17 cellular contexts compared by ENCODE assay signal in genomic region chr10:14535497-14536199, GRCh38.
A peak's percentile ranks its signal among the peaks of the same experiment; 100 is the strongest.
DNase-seq lines count a peak whose midpoint lies in the region; ATAC-seq and TF ChIP-seq lines count a peak whose summit lies in the region.
"Had no signal": no experiment of that assay in that cellular context is flagged by ENCODE, and none has a peak within 500 bp of the region (broad histone marks: within the 10 kb centered on the region; RNA-seq: fewer than 3 reads in every experiment).

No MANE protein-coding gene starts in this region.

- no peaks in the 10 kb centered on the region for H3K9me3 Mint-ChIP-seq in activated T-cell treated with anti-CD3 and anti-CD28 coated beads, Interleukin-2, amount 50 U/mL, for 4 hours
- H3K9me3 Mint-ChIP-seq in activated CD4-positive, alpha-beta memory T cell treated with anti-CD3 and anti-CD28 coated beads, Interleukin-2, amount 10 ng/mL, durations not matched to agents 7 days and 5 days = no peaks in the 10 kb centered on the region
- no peaks in the 10 kb centered on the region for H3K9me3 Mint-ChIP-seq in stimulated activated effector memory CD8-positive, alpha-beta T cell treated with anti-CD3 and anti-CD28 coated beads, Interleukin-12 subunit alpha, Interleukin-12 subunit beta, amount 100 ng/mL, for 72 hours
- H3K9me3 Mint-ChIP-seq in WTC11 = no peaks in the 10 kb centered on the region

- peaks cover 51% of the 10 kb centered on the region for H3K36me3 Mint-ChIP-seq in activated T-cell treated with anti-CD3 and anti-CD28 coated beads, Interleukin-2, amount 50 U/mL, for 4 hours (ENCODE audit: insufficient read depth)
- H3K36me3 Mint-ChIP-seq in activated CD4-positive, alpha-beta memory T cell treated with anti-CD3 and anti-CD28 coated beads, Interleukin-2, amount 10 ng/mL, durations not matched to agents 7 days and 5 days (ENCODE audit: low read depth) = peaks cover 79% of the 10 kb centered on the region
- peaks cover 86% of the 10 kb centered on the region for H3K36me3 Mint-ChIP-seq in stimulated activated effector memory CD8-positive, alpha-beta T cell treated with anti-CD3 and anti-CD28 coated beads, Interleukin-12 subunit alpha, Interleukin-12 subunit beta, amount 100 ng/mL, for 72 hours
- no peaks in the 10 kb centered on the region for H3K36me3 Mint-ChIP-seq in WTC11

- peaks cover 85% of the 10 kb centered on the region for H3K4me1 Mint-ChIP-seq in activated T-cell treated with anti-CD3 and anti-CD28 coated beads, Interleukin-2, amount 50 U/mL, for 4 hours (ENCODE audit: low read depth)
- H3K4me1 Mint-ChIP-seq in activated CD4-positive, alpha-beta memory T cell treated with anti-CD3 and anti-CD28 coated beads, Interleukin-2, amount 10 ng/mL, durations not matched to agents 7 days and 5 days = peaks cover 78% of the 10 kb centered on the region
- H3K4me1 Mint-ChIP-seq in stimulated activated effector memory CD8-positive, alpha-beta T cell treated with anti-CD3 and anti-CD28 coated beads, Interleukin-12 subunit alpha, Interleukin-12 subunit beta, amount 100 ng/mL, for 72 hours = peaks cover 65% of the 10 kb centered on the region
- H3K4me1 Mint-ChIP-seq in WTC11 = peaks cover 7% of the 10 kb centered on the region

- CTCF ChIA-PET in activated CD4-positive, alpha-beta memory T cell treated with anti-CD3 and anti-CD28 coated beads, Interleukin-2, amount 10 ng/mL, durations not matched to agents 7 days and 5 days (lab: Charles Lee) = interaction anchor here (0.5 to 2.0 kb wide), 4 partner anchors 8 to 56 kb away, joined by 3 to 7 read pairs (median 6); no protein-coding TSS in a partner anchor
- CTCF ChIA-PET in WTC11 (lab: Charles Lee) = interaction anchor here (1.8 to 4.6 kb wide), 3 partner anchors 12 to 303 kb away, joined by 4 to 26 read pairs (median 20); partner anchors contain the start of genes CDNF, HSPA14 and MSANTD7

- TF ChIP-seq CTCF in WTC11 (IDR thresholded peaks at IDR 0.05) (no peak), WERI-Rb-1 (IDR thresholded peaks at IDR 0.05; ENCODE audit: low read depth, low read length) (no peak)

- H3K36me3 ChIP-seq in WERI-Rb-1 = no peaks in the 10 kb centered on the region
- H3K36me3 ChIP-seq: colonic mucosa had no signal

- no peaks in the 10 kb centered on the region for H3K9me3 ChIP-seq in WERI-Rb-1 (ENCODE audit: severe bottlenecking)
- H3K9me3 ChIP-seq: colonic mucosa had no signal

- no peak overlapping the region for H3K4me3 ChIP-seq in WERI-Rb-1 (ENCODE audit: low read depth, low read length)
- H3K4me3 ChIP-seq: colonic mucosa had no signal

- no peak overlapping the region for H3K4me3 Mint-ChIP-seq in activated T-cell treated with anti-CD3 and anti-CD28 coated beads, Interleukin-2, amount 50 U/mL, for 4 hours
- no peak overlapping the region for H3K4me3 Mint-ChIP-seq in activated CD4-positive, alpha-beta memory T cell treated with anti-CD3 and anti-CD28 coated beads, Interleukin-2, amount 10 ng/mL, durations not matched to agents 7 days and 5 days
- no peak overlapping the region for H3K4me3 Mint-ChIP-seq in stimulated activated effector memory CD8-positive, alpha-beta T cell treated with anti-CD3 and anti-CD28 coated beads, Interleukin-12 subunit alpha, Interleukin-12 subunit beta, amount 100 ng/mL, for 72 hours
- no peak overlapping the region for H3K4me3 Mint-ChIP-seq in WTC11

- H3K27ac Mint-ChIP-seq in activated CD4-positive, alpha-beta memory T cell treated with anti-CD3 and anti-CD28 coated beads, Interleukin-2, amount 10 ng/mL, durations not matched to agents 7 days and 5 days = peak overlapping the region; percentile 1
- peak overlapping the region; percentile 87 for H3K27ac Mint-ChIP-seq in stimulated activated effector memory CD8-positive, alpha-beta T cell treated with anti-CD3 and anti-CD28 coated beads, Interleukin-12 subunit alpha, Interleukin-12 subunit beta, amount 100 ng/mL, for 72 hours
- no peak overlapping the region for H3K27ac Mint-ChIP-seq in WTC11

- ATAC-seq in activated T-cell treated with anti-CD3 and anti-CD28 coated beads, Interleukin-2, amount 50 U/mL, for 4 hours = peak; percentile 42 to 45
- ATAC-seq in left lobe of liver (peak; percentile 82), WTC11 (no peak)
- peak; percentile 66 for ATAC-seq in stimulated activated effector memory CD8-positive, alpha-beta T cell treated with anti-CD3 and anti-CD28 coated beads, Interleukin-12 subunit alpha, Interleukin-12 subunit beta, amount 100 ng/mL, for 72 hours

- POLR2A ChIA-PET in activated CD4-positive, alpha-beta memory T cell treated with anti-CD3 and anti-CD28 coated beads, Interleukin-2, amount 10 ng/mL, durations not matched to agents 7 days and 5 days (lab: Charles Lee) = interaction anchor here (1.6 kb wide), 1 partner anchor 287 kb away, joined by 5 read pairs; no protein-coding TSS in a partner anchor
- POLR2A ChIA-PET in WTC11 (lab: Charles Lee) = no interaction called here

- H3K27me3 ChIP-seq in WERI-Rb-1 (ENCODE audit: insufficient read depth, low read depth, severe bottlenecking) = no peaks in the 10 kb centered on the region
- H3K27me3 ChIP-seq: colonic mucosa had no signal

- no peak for DNase-seq in activated T-cell treated with anti-CD3 and anti-CD28 coated beads, Interleukin-2, amount 50 U/mL, for 4 hours
- DNase-seq in activated T-cell treated with anti-CD3 and anti-CD28 coated beads for 4 hours (no peak), left lobe of liver (ENCODE audit: low spot score) (peak; percentile 77), WTC11 (ENCODE audit: low spot score) (no peak), WERI-Rb-1 (no peak), COLO668 (lab: John Stamatoyannopoulos, UW; ENCODE audit: unreplicated experiment) (no peak)
- no peak for DNase-seq in activated CD4-positive, alpha-beta memory T cell treated with anti-CD3 and anti-CD28 coated beads, Interleukin-2, amount 10 ng/mL, durations not matched to agents 7 days and 5 days
- DNase-seq in stimulated activated effector memory CD8-positive, alpha-beta T cell treated with anti-CD3 and anti-CD28 coated beads, Interleukin-12 subunit alpha, Interleukin-12 subunit beta, amount 100 ng/mL, for 72 hours (ENCODE audit: low spot score in 2 of 2) = no peak
- DNase-seq: colonic mucosa; COR-L47; islet precursor cell; mesendoderm; NCI-H1694; NCI-H82; retina; SIG-M5; stimulated activated naive CD4-positive, alpha-beta T cell had no signal

- no peak overlapping the region for H3K27ac ChIP-seq in WERI-Rb-1
- H3K27ac ChIP-seq: colonic mucosa had no signal

- H3K27me3 Mint-ChIP-seq in activated T-cell treated with anti-CD3 and anti-CD28 coated beads, Interleukin-2, amount 50 U/mL, for 4 hours (ENCODE audit: low read depth) = no peaks in the 10 kb centered on the region
- no peaks in the 10 kb centered on the region for H3K27me3 Mint-ChIP-seq in activated CD4-positive, alpha-beta memory T cell treated with anti-CD3 and anti-CD28 coated beads, Interleukin-2, amount 10 ng/mL, durations not matched to agents 7 days and 5 days
- H3K27me3 Mint-ChIP-seq in WTC11 (ENCODE audit: low read depth) = no peaks in the 10 kb centered on the region

TF ChIP-seq in WTC11, 78 proteins besides CTCF, POLR2A, EP300 and RAD21:
- TF ChIP-seq E2F1 (CRISPR knock-in tag; IDR thresholded peaks at IDR 0.05) = no peak
- no peak for TF ChIP-seq GRHL2 (CRISPR knock-in tag; IDR thresholded peaks at IDR 0.05; ENCODE audit: insufficient replicate concordance, severe bottlenecking)
- TF ChIP-seq MYBL2 (CRISPR knock-in tag; IDR thresholded peaks at IDR 0.05) = no peak
- TF ChIP-seq E2F4 (CRISPR knock-in tag; IDR thresholded peaks at IDR 0.05; ENCODE audit: borderline replicate concordance, low read depth) = no peak
- no peak for TF ChIP-seq MAX (CRISPR knock-in tag; IDR thresholded peaks at IDR 0.05)
- no peak for TF ChIP-seq FOXK1 (CRISPR knock-in tag; IDR thresholded peaks at IDR 0.05)
- no peak for TF ChIP-seq SOX15 (CRISPR knock-in tag; IDR thresholded peaks at IDR 0.05)
